20 cellular contexts compared by ENCODE assay signal in the genomic region with DNA sequence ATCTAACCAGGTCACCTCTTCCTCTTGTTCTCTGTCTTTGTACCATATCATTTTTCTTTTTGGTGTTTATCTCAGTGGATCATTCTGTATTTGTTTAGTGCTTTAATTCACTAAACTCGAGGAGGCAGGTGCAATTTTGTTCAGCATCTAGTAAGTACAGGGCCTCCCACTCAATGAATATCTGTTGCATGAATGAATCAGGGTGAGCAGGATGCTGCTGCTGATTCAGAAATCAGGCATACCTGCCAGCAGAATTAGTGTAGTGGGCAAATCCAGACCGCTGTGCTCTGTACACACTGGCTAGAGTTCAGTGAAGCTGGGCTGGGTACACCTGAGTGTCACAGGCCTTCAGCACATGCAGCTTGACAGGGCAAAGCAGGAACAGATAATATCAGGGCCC.
"Had no signal": no experiment of that assay in that cellular context is flagged by ENCODE, and none has a peak within 500 bp of the region (broad histone marks: within the 10 kb centered on the region; RNA-seq: fewer than 3 reads in every experiment).

No MANE protein-coding gene starts in this region.

- H3K27me3 Mint-ChIP-seq: effector memory CD8-positive, alpha-beta T cell had no signal

- H2AFZ ChIP-seq: hepatocyte had no signal

- H3K79me2 ChIP-seq: hepatocyte had no signal

- H3K4me1 Mint-ChIP-seq: neural crest cell had no signal

- DNase-seq: effector memory CD8-positive, alpha-beta T cell; erythroblast; foreskin keratinocyte; kidney; left colon; left ventricle myocardium superior; mucosa of descending colon; naive thymus-derived CD8-positive, alpha-beta T cell; posterior cingulate gyrus; small intestine; stimulated activated CD4-positive, alpha-beta T cell treated with anti-CD3 and anti-CD28 coated beads, Interleukin-12 subunit alpha, Interleukin-12 subunit beta, amount 100 ng/mL, for 4 hours; stimulated activated naive CD4-positive, alpha-beta T cell; stomach; upper lobe of left lung; uterus had no signal

- H3K27me3 ChIP-seq: foreskin keratinocyte, hepatocyte, stomach, upper lobe of left lung, uterus had no signal

- H3K9me3 ChIP-seq: mucosa of descending colon, stomach, upper lobe of left lung, uterus had no signal

- H3K36me3 ChIP-seq: stomach, upper lobe of left lung, uterus had no signal

- H3K4me1 ChIP-seq: foreskin keratinocyte, stomach, upper lobe of left lung, uterus had no signal

- H3K27ac Mint-ChIP-seq: dendritic cell treated with granulocyte-macrophage colony-stimulating factor and Interleukin-4, amounts not matched to agents 40 ng/mL and 50 ng/mL, for 4 days; effector memory CD8-positive, alpha-beta T cell; naive thymus-derived CD8-positive, alpha-beta T cell had no signal

- H3K9me3 Mint-ChIP-seq: dendritic cell treated with granulocyte-macrophage colony-stimulating factor and Interleukin-4, amounts not matched to agents 40 ng/mL and 50 ng/mL, for 4 days had no signal

- ATAC-seq: effector memory CD8-positive, alpha-beta T cell; foreskin keratinocyte; left colon; left ventricle myocardium superior; mucosa of descending colon; naive thymus-derived CD8-positive, alpha-beta T cell had no signal

- FAIRE-seq: colon, kidney, small intestine had no signal

- H3K4me3 Mint-ChIP-seq: dendritic cell treated with granulocyte-macrophage colony-stimulating factor and Interleukin-4, amounts not matched to agents 40 ng/mL and 50 ng/mL, for 4 days; effector memory CD8-positive, alpha-beta T cell; naive thymus-derived CD8-positive, alpha-beta T cell; neural crest cell had no signal

- H3K27ac ChIP-seq: foreskin keratinocyte, hepatocyte, stomach, upper lobe of left lung, uterus had no signal

- H3K4me3 ChIP-seq: hepatocyte, lung, mucosa of descending colon, stomach, upper lobe of left lung, uterus had no signal

- H3K4me2 ChIP-seq: hepatocyte had no signal
